1 cellular context compared by ENCODE assay signal in genomic region chr1:21926814-21927530, GRCh38.
TF ChIP-seq lines count a peak whose summit lies in the region.

No MANE protein-coding gene starts in this region.

TF ChIP-seq in A549, 52 proteins besides CTCF, POLR2A, EP300 and RAD21 (continued from another document):
- TF ChIP-seq BCL3 (IDR thresholded peaks at IDR 0.05), result no peak
